2 cellular contexts compared by ENCODE assay signal in the genomic region with DNA sequence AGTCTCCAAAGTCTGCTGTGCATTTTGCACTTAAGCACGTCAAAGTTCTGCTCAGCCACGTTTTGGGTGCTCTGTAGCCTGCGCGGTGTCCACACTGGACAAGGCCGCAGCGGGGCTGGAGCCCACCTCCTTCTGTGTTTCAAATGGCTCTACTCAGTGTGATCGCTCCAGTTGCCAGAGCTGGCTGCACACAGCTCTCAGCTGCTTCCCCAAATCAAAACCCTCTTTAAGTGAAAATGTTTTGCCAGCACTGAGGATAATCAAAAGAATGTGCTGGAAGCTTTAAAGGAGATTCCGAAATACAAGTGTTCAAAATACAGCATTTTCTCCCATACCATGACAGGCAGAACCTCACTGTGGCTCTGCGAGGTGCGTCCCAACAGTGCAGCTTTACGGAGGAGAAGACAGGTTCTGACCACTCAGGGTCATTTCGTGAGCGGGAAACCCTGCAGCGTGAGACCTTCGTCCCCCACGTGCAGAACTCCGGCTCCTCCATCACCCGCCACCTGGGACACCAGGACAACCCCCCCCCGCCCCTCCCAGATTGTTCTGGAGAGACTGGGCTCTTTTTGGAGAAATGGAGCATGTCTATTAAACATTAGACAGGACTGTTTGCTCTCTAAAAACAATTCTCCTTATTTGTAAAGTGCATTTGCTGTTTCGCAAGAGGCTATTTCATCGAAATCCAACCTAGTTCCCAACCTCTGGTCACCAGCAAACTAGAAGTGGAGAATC.
A peak's percentile ranks its signal among the peaks of the same experiment; 100 is the strongest.
TF ChIP-seq lines count a peak whose summit lies in the region.

No MANE protein-coding gene starts in this region.

TF ChIP-seq in WTC11, 78 proteins besides CTCF, POLR2A, EP300 and RAD21:
- TF ChIP-seq TEAD4 (CRISPR knock-in tag; IDR thresholded peaks at IDR 0.05) (no peak), GABPB1 (CRISPR knock-in tag; IDR thresholded peaks at IDR 0.05) (peak; percentile 56; the same call in 1 of the 2 replicates)

TF ChIP-seq in GM23338, 12 proteins besides CTCF, POLR2A, EP300 and RAD21:
- no peak for TF ChIP-seq POLR2AphosphoS5 (IDR thresholded peaks at IDR 0.05; ENCODE audit: low read depth)
- TF ChIP-seq NANOG (IDR thresholded peaks at IDR 0.05; ENCODE audit: borderline replicate concordance): no peak
- TF ChIP-seq ZNF331 (CRISPR knock-in tag; IDR thresholded peaks at IDR 0.05; ENCODE audit: low read depth): no peak
- TF ChIP-seq JUNB (IDR thresholded peaks at IDR 0.05; ENCODE audit: unreplicated experiment): no peak
- TF ChIP-seq EZH2 (IDR thresholded peaks at IDR 0.05; ENCODE audit: low read depth, unreplicated experiment): no peak
- TF ChIP-seq, protein P1, sequence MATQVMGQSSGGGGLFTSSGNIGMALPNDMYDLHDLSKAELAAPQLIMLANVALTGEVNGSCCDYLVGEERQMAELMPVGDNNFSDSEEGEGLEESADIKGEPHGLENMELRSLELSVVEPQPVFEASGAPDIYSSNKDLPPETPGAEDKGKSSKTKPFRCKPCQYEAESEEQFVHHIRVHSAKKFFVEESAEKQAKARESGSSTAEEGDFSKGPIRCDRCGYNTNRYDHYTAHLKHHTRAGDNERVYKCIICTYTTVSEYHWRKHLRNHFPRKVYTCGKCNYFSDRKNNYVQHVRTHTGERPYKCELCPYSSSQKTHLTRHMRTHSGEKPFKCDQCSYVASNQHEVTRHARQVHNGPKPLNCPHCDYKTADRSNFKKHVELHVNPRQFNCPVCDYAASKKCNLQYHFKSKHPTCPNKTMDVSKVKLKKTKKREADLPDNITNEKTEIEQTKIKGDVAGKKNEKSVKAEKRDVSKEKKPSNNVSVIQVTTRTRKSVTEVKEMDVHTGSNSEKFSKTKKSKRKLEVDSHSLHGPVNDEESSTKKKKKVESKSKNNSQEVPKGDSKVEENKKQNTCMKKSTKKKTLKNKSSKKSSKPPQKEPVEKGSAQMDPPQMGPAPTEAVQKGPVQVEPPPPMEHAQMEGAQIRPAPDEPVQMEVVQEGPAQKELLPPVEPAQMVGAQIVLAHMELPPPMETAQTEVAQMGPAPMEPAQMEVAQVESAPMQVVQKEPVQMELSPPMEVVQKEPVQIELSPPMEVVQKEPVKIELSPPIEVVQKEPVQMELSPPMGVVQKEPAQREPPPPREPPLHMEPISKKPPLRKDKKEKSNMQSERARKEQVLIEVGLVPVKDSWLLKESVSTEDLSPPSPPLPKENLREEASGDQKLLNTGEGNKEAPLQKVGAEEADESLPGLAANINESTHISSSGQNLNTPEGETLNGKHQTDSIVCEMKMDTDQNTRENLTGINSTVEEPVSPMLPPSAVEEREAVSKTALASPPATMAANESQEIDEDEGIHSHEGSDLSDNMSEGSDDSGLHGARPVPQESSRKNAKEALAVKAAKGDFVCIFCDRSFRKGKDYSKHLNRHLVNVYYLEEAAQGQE (IDR thresholded peaks at IDR 0.05; ENCODE audit: unreplicated experiment): no peak
- no peak for TF ChIP-seq ZNF114 (CRISPR knock-in tag; IDR thresholded peaks at IDR 0.05)
- no peak for TF ChIP-seq STAT1 (IDR thresholded peaks at IDR 0.05; ENCODE audit: unreplicated experiment)
